8 cellular contexts compared by ENCODE assay signal in genomic region chr7:6447589-6448210, GRCh38. TPM values are rescaled to one million over a fixed set of nuclear protein-coding genes. Genes with fewer than 3 reads are reported as not detected.
DNase-seq lines count a peak whose midpoint lies in the region; ATAC-seq, FAIRE-seq and TF ChIP-seq lines count a peak whose summit lies in the region.

Gene DAGLB (minus strand): TSS chr7:6447954. CDS start chr7:6447842, 112 bp downstream.

- H3K27ac ChIP-seq in OCI-LY1 (ENCODE audit: low read depth, low read length, poor library complexity, severe bottlenecking) (peak within 1 kb of the TSS; percentile 37), mesodermal cell (ENCODE audit: low read depth, low read length, severe bottlenecking) (peak within 1 kb of the TSS; percentile 82)

- no peaks in the 10 kb centered on the region for H4K20me1 ChIP-seq in OCI-LY1 (ENCODE audit: insufficient read depth, low read length)

- H3K9me3 ChIP-seq in OCI-LY1 (ENCODE audit: low read length): no peaks in the 10 kb centered on the region
- H3K9me3 ChIP-seq in mesodermal cell (ENCODE audit: control insufficient read depth, low read length): no peaks in the 10 kb centered on the region

- no peaks in the 10 kb centered on the region for H3K27me3 ChIP-seq in OCI-LY1 (ENCODE audit: insufficient read depth, low read length)

- H3K36me3 ChIP-seq in OCI-LY1 (ENCODE audit: insufficient read depth, low read length) (peaks cover 28% of the 10 kb centered on the region), mesodermal cell (ENCODE audit: control insufficient read depth, insufficient read depth, low read length) (peaks cover 36% of the 10 kb centered on the region)

- H3K4me1 ChIP-seq in OCI-LY1 (ENCODE audit: insufficient read depth, low read length, severe bottlenecking): peaks cover 15% of the 10 kb centered on the region
- peaks cover 17% of the 10 kb centered on the region for H3K4me1 ChIP-seq in mesodermal cell (ENCODE audit: control insufficient read depth, insufficient read depth, low read length, poor library complexity, severe bottlenecking)

- H3F3A ChIP-seq in OCI-LY1 (ENCODE audit: insufficient read depth, low read length): no peaks in the 10 kb centered on the region

- H3K79me2 ChIP-seq in OCI-LY1 (ENCODE audit: insufficient read depth, low read length): no peaks in the 10 kb centered on the region; the same call in none of the 2 replicates

- H3K4me3 ChIP-seq in OCI-LY1 (ENCODE audit: low read depth, low read length, poor library complexity, severe bottlenecking) (peak within 1 kb of the TSS; percentile 85), mesodermal cell (ENCODE audit: extremely low read depth, insufficient read depth, low read length, poor library complexity, severe bottlenecking) (peak within 1 kb of the TSS; percentile 93)

- peak; percentile 81 for ATAC-seq in GM21526 (IDR thresholded peaks at IDR 0.05; ENCODE audit: low FRiP score, unreplicated experiment)

- WGBS in mesodermal cell (ENCODE audit: insufficient coverage in 2 of 2), 2 experiments: 0% methylated on average over 45 to 54 of the region's 61 CpGs

- peak within 1 kb of the TSS; percentile 90 for H3K4me2 ChIP-seq in OCI-LY1 (ENCODE audit: low read length)

- no peak for TF ChIP-seq CTCF in OCI-LY1 (IDR thresholded peaks at IDR 0.05; ENCODE audit: low read length)

- 0 out of 2 replicates have a peak within 1 kb of the TSS, but pooled peaks have one; percentile 31 for H2AFZ ChIP-seq in OCI-LY1 (ENCODE audit: low read length)

- H3K9me2 ChIP-seq in OCI-LY1 (ENCODE audit: low read depth, low read length): no peaks in the 10 kb centered on the region

- FAIRE-seq in endometrium (lab: Jason Lieb, UNC): peak; percentile 23

- peak within 1 kb of the TSS; percentile 93 for H3K9ac ChIP-seq in OCI-LY1 (ENCODE audit: low read length)

- DNase-seq in D341Med (ENCODE audit: low spot score): peak; percentile 99
- DNase-seq in HuH-7 (ENCODE audit: low spot score): peak; percentile 98
- peak; percentile 95 for DNase-seq in activated CD8-positive, alpha-beta memory T cell treated with anti-CD3 and anti-CD28 coated beads, Interleukin-2, amount 50 U/mL, for 4 hours
- peak; percentile 97 for DNase-seq in stimulated activated CD8-positive, alpha-beta memory T cell treated with anti-CD3 and anti-CD28 coated beads, Interleukin-15, amount 100 ng/mL, for 24 hours (ENCODE audit: low read depth)

RNA-seq across cellular contexts. Expression of gene DAGLB, which starts in this region (rescaled TPM):
- polyA plus RNA-seq in mesodermal cell (2013, experiment 1 of 2): 14.7 TPM
- 13.1 TPM for polyA plus RNA-seq in mesodermal cell (2013, experiment 2 of 2)

Comparison
In these comparisons a context has a peak if more than half of its experiments do, and no peak if none do; other contexts are left out.
1. Peak in every context shown above with its lines: DNase-seq, ATAC-seq, H3K4me3 ChIP-seq and H3K27ac ChIP-seq.